Comparison of ENCODE assay signal across 23 cellular contexts in the genomic region with DNA sequence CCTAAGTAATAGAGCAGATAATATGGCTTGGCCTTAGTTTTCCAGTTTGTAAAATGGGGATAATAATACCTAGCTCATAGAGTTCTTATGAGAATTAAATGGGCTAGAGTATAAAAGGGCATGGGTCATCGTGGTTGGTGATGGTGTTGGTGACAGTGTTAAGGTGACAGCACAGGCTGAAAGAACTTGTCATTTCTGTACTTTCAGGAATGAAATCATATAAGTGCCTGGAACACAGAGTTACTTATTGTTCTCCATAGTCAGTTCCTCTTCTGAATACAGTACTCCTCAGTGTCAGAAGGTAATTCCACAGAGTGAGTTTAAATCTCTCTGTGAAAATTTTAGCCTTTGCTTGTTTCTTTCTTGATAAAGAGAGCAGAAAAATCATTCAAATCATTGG. TPM values are rescaled to one million over a fixed set of nuclear protein-coding genes. Genes with fewer than 3 reads are reported as not detected.
DNase-seq lines count a peak whose midpoint lies in the region; ATAC-seq, FAIRE-seq and TF ChIP-seq lines count a peak whose summit lies in the region.
"Had no signal": no experiment of that assay in that cellular context is flagged by ENCODE, and none has a peak within 500 bp of the region (broad histone marks: within the 10 kb centered on the region; RNA-seq: fewer than 3 reads in every experiment).

No MANE protein-coding gene starts in this region.

- H3K36me3 Mint-ChIP-seq in activated CD8-positive, alpha-beta T cell treated with anti-CD3 and anti-CD28 coated beads for 36 hours (ENCODE audit: low read depth) = no peaks in the 10 kb centered on the region
- H3K36me3 Mint-ChIP-seq in activated CD8-positive, alpha-beta T cell treated with anti-CD3 and anti-CD28 coated beads, Interleukin-2, amount 10 ng/mL, durations not matched to agents 7 days and 5 days (ENCODE audit: low read depth) = no peaks in the 10 kb centered on the region
- no peaks in the 10 kb centered on the region for H3K36me3 Mint-ChIP-seq in mesothelial cell of epicardium

- SMC1A ChIA-PET in GM12878 (lab: Charles Lee; ENCODE audit: uncharacterized antibody, unreplicated experiment) = no interaction called here

- H4K20me1 ChIP-seq in GM12878 (ENCODE audit: control insufficient read depth, insufficient read depth) = no peaks in the 10 kb centered on the region

- no peak overlapping the region for H3K9ac ChIP-seq in GM12878 (ENCODE audit: control insufficient read depth, insufficient read depth, low read length)

- peak in 1 of 2 experiments; percentile 51; a peak in 1 of 4 replicates for TF ChIP-seq EP300 in GM12878 (IDR thresholded peaks at IDR 0.05; ENCODE audit: borderline replicate concordance in 1 of 2, control insufficient read depth in 1 of 2, low read depth in 2 of 2, low read length in 2 of 2)

- no peak overlapping the region for H3K4me3 ChIP-seq in GM12878
- H3K4me3 ChIP-seq: GM23338, hepatocyte, ovary, right lobe of liver had no signal

- no peak for TF ChIP-seq CTCF in activated CD8-positive, alpha-beta T cell treated with anti-CD3 and anti-CD28 coated beads for 36 hours (IDR thresholded peaks at IDR 0.05)
- TF ChIP-seq CTCF in GM12878 (IDR thresholded peaks at IDR 0.05 in 2 of 3, conservative IDR thresholded peaks at IDR 0.05 in 1 of 3; ENCODE audit: control insufficient read depth in 2 of 3, extremely low read depth in 1 of 3, insufficient read depth in 1 of 3, low read depth in 3 of 3, low read length in 3 of 3) (no peak), GM20000 (IDR thresholded peaks at IDR 0.05; ENCODE audit: extremely low read depth, missing control alignments) (no peak), mesothelial cell of epicardium (IDR thresholded peaks at IDR 0.05; ENCODE audit: unreplicated experiment) (no peak), GM10266 (IDR thresholded peaks at IDR 0.05; ENCODE audit: control insufficient read depth, insufficient read depth, low read depth, missing control alignments) (no peak)

- H3K27ac Mint-ChIP-seq in activated CD8-positive, alpha-beta T cell treated with anti-CD3 and anti-CD28 coated beads for 36 hours = no peak overlapping the region
- no peak overlapping the region for H3K27ac Mint-ChIP-seq in activated CD8-positive, alpha-beta T cell treated with anti-CD3 and anti-CD28 coated beads, Interleukin-2, amount 10 ng/mL, durations not matched to agents 7 days and 5 days
- no peak overlapping the region for H3K27ac Mint-ChIP-seq in mesothelial cell of epicardium
- H3K27ac Mint-ChIP-seq: activated naive CD4-positive, alpha-beta T cell treated with anti-CD3 and anti-CD28 coated beads, Interleukin-2, amount 50 U/mL, for 24 hours; GM23338; naive thymus-derived CD4-positive, alpha-beta T cell; T-helper 1 cell treated with Interleukin-12 subunit alpha and Interleukin-12 subunit beta and Interleukin-4 antibody, amounts not matched to agents 30 μg/mL and 1 μg/mL, for 36 hours; WTC11 had no signal

- CTCF ChIA-PET in activated CD8-positive, alpha-beta T cell treated with anti-CD3 and anti-CD28 coated beads for 36 hours (lab: Charles Lee) = interaction anchor here (1.2 kb wide), 1 partner anchor 11 kb away, joined by 3 read pairs; no protein-coding TSS in a partner anchor
- CTCF ChIA-PET in activated CD8-positive, alpha-beta T cell treated with anti-CD3 and anti-CD28 coated beads, Interleukin-2, amount 10 ng/mL, durations not matched to agents 7 days and 5 days (lab: Charles Lee) = no interaction called here
- CTCF ChIA-PET in GM12878 (lab: Yijun Ruan, JAX) = interaction anchor here (1.3 kb wide), 1 partner anchor 10 kb away, joined by 3 read pairs; no protein-coding TSS in a partner anchor

- no peak overlapping the region for H3K4me3 Mint-ChIP-seq in activated CD8-positive, alpha-beta T cell treated with anti-CD3 and anti-CD28 coated beads for 36 hours
- no peak overlapping the region for H3K4me3 Mint-ChIP-seq in activated CD8-positive, alpha-beta T cell treated with anti-CD3 and anti-CD28 coated beads, Interleukin-2, amount 10 ng/mL, durations not matched to agents 7 days and 5 days
- H3K4me3 Mint-ChIP-seq in mesothelial cell of epicardium = no peak overlapping the region
- H3K4me3 Mint-ChIP-seq: activated naive CD4-positive, alpha-beta T cell treated with anti-CD3 and anti-CD28 coated beads, Interleukin-2, amount 50 U/mL, for 24 hours; GM23338; naive thymus-derived CD4-positive, alpha-beta T cell; T-helper 1 cell treated with Interleukin-12 subunit alpha and Interleukin-12 subunit beta and Interleukin-4 antibody, amounts not matched to agents 30 μg/mL and 1 μg/mL, for 36 hours; WTC11 had no signal

- TF ChIP-seq RAD21 in GM12878 (IDR thresholded peaks at IDR 0.05; ENCODE audit: insufficient read depth, low read depth, low read length) = no peak

- peaks cover 9% of the 10 kb centered on the region for H3K4me1 Mint-ChIP-seq in activated CD8-positive, alpha-beta T cell treated with anti-CD3 and anti-CD28 coated beads for 36 hours (ENCODE audit: low read depth)
- no peaks in the 10 kb centered on the region for H3K4me1 Mint-ChIP-seq in activated CD8-positive, alpha-beta T cell treated with anti-CD3 and anti-CD28 coated beads, Interleukin-2, amount 10 ng/mL, durations not matched to agents 7 days and 5 days (ENCODE audit: low read depth)
- H3K4me1 Mint-ChIP-seq in mesothelial cell of epicardium = no peaks in the 10 kb centered on the region
- H3K4me1 Mint-ChIP-seq: activated naive CD4-positive, alpha-beta T cell treated with anti-CD3 and anti-CD28 coated beads, Interleukin-2, amount 50 U/mL, for 24 hours had no signal

- no peak overlapping the region for H3K27ac ChIP-seq in GM12878 (ENCODE audit: control insufficient read depth, insufficient read depth)
- H3K27ac ChIP-seq: C4-2B, hepatocyte, ovary, right lobe of liver had no signal

- intact Hi-C loops in activated CD8-positive, alpha-beta T cell treated with anti-CD3 and anti-CD28 coated beads for 36 hours (cut with micrococcal nuclease) = no loop called here
- intact Hi-C loops in GM12878 (cut with micrococcal nuclease; ENCODE audit: unreplicated experiment) = no loop called here

- no TSS peak for BruUV-seq in GM12878 (replicated peaks; lab: Mats Ljungman, UMichigan)

- H3K27me3 ChIP-seq in GM12878 (replicated peaks in 1 of 2; ENCODE audit: control insufficient read depth in 2 of 2, insufficient read depth in 2 of 2, low read length in 1 of 2) = no peaks in the 10 kb centered on the region; a peak in 1 of 4 replicates
- H3K27me3 ChIP-seq: hepatocyte, ovary, right lobe of liver had no signal

- H3K9me3 ChIP-seq in GM12878 (replicated peaks; ENCODE audit: control insufficient read depth, insufficient read depth, low read length) = peaks cover 2% of the 10 kb centered on the region; the same call in 2 of the 3 replicates
- H3K9me3 ChIP-seq: ovary had no signal

- RAD21 ChIA-PET in GM12878 (lab: Charles Lee; ENCODE audit: unreplicated experiment) = no interaction called here

- no peaks in the 10 kb centered on the region for H3K27me3 Mint-ChIP-seq in activated CD8-positive, alpha-beta T cell treated with anti-CD3 and anti-CD28 coated beads for 36 hours
- H3K27me3 Mint-ChIP-seq in activated CD8-positive, alpha-beta T cell treated with anti-CD3 and anti-CD28 coated beads, Interleukin-2, amount 10 ng/mL, durations not matched to agents 7 days and 5 days (ENCODE audit: low read depth) = no peaks in the 10 kb centered on the region
- H3K27me3 Mint-ChIP-seq in mesothelial cell of epicardium (ENCODE audit: low read depth) = no peaks in the 10 kb centered on the region
- H3K27me3 Mint-ChIP-seq: activated naive CD4-positive, alpha-beta T cell treated with anti-CD3 and anti-CD28 coated beads, Interleukin-2, amount 50 U/mL, for 24 hours had no signal

- peaks cover 8% of the 10 kb centered on the region for H3K9me3 Mint-ChIP-seq in activated CD8-positive, alpha-beta T cell treated with anti-CD3 and anti-CD28 coated beads for 36 hours
- no peaks in the 10 kb centered on the region for H3K9me3 Mint-ChIP-seq in activated CD8-positive, alpha-beta T cell treated with anti-CD3 and anti-CD28 coated beads, Interleukin-2, amount 10 ng/mL, durations not matched to agents 7 days and 5 days (ENCODE audit: insufficient read depth)
- H3K9me3 Mint-ChIP-seq in mesothelial cell of epicardium = peaks cover 13% of the 10 kb centered on the region

- H3K79me2 ChIP-seq in GM12878 (ENCODE audit: control insufficient read depth, insufficient read depth, low read length) = no peaks in the 10 kb centered on the region
- H3K79me2 ChIP-seq: hepatocyte had no signal

- no peak for TF ChIP-seq POLR2A in GM12878 (IDR thresholded peaks at IDR 0.05; ENCODE audit: low read depth, low read length)

- in situ Hi-C loops in GM12878 (cut with MboI) = no loop called here

- H3K36me3 ChIP-seq in GM12878 (ENCODE audit: control insufficient read depth in 2 of 2, insufficient read depth in 2 of 2, low read length in 1 of 2) = no peaks in the 10 kb centered on the region
- H3K36me3 ChIP-seq: ovary, right lobe of liver had no signal

- H3K4me2 ChIP-seq in GM12878 (ENCODE audit: control insufficient read depth, insufficient read depth) = no peak overlapping the region
- H3K4me2 ChIP-seq: GM23338, hepatocyte had no signal

- 4% methylated on average over 1 of the region's 1 CpG for WGBS in GM12878 (ENCODE audit: insufficient coverage, insufficient replicate concordance, low lambda C conversion rate, missing lambda C conversion rate)

- peak; percentile 72 for ATAC-seq in activated CD8-positive, alpha-beta T cell treated with anti-CD3 and anti-CD28 coated beads for 36 hours
- ATAC-seq in activated CD8-positive, alpha-beta T cell treated with anti-CD3 and anti-CD28 coated beads, Interleukin-2, amount 10 ng/mL, durations not matched to agents 7 days and 5 days = no peak
- ATAC-seq in GM19351 (IDR thresholded peaks at IDR 0.05; ENCODE audit: unreplicated experiment) = peak; percentile 89
- ATAC-seq in HG03060 (IDR thresholded peaks at IDR 0.05; ENCODE audit: low read depth, unreplicated experiment) = peak; percentile 58
- peak; percentile 77 for ATAC-seq in GM12878
- ATAC-seq: GM23338; naive thymus-derived CD4-positive, alpha-beta T cell; right lobe of liver; WTC11 had no signal

- peak; percentile 52 for DNase-seq in activated CD8-positive, alpha-beta T cell treated with anti-CD3 and anti-CD28 coated beads for 36 hours
- no peak for DNase-seq in activated CD8-positive, alpha-beta T cell treated with anti-CD3 and anti-CD28 coated beads, Interleukin-2, amount 10 ng/mL, durations not matched to agents 7 days and 5 days
- no peak for DNase-seq in GM12878 (ENCODE audit: low read depth, low spot score)
- no peak for DNase-seq in GM20000 (ENCODE audit: low spot score)
- DNase-seq in mesothelial cell of epicardium (ENCODE audit: low spot score in 2 of 2, unreplicated experiment in 2 of 2) = no peak
- DNase-seq in GM10266 (ENCODE audit: extremely low spot score) = no peak
- DNase-seq: ACHN; activated CD8-positive, alpha-beta memory T cell treated with anti-CD3 and anti-CD28 coated beads, Interleukin-2, amount 50 U/mL, for 4 hours; DMS53; naive thymus-derived CD4-positive, alpha-beta T cell; NCI-H69; ovary; right lobe of liver; SHP77 had no signal

- H3K4me1 ChIP-seq in GM12878 (ENCODE audit: control insufficient read depth, insufficient read depth, low read length) = no peaks in the 10 kb centered on the region
- H3K4me1 ChIP-seq: right lobe of liver had no signal

- no peak overlapping the region for H2AFZ ChIP-seq in GM12878 (ENCODE audit: control insufficient read depth, low read depth, low read length)
- H2AFZ ChIP-seq: GM23338, hepatocyte had no signal

- POLR2A ChIA-PET in activated CD8-positive, alpha-beta T cell treated with anti-CD3 and anti-CD28 coated beads for 36 hours (lab: Charles Lee) = no interaction called here
- POLR2A ChIA-PET in activated CD8-positive, alpha-beta T cell treated with anti-CD3 and anti-CD28 coated beads, Interleukin-2, amount 10 ng/mL, durations not matched to agents 7 days and 5 days (lab: Charles Lee) = no interaction called here
- POLR2A ChIA-PET in GM12878 (lab: Charles Lee) = no interaction called here

- no peak for FAIRE-seq in GM12878 (lab: Jason Lieb, UNC)
- FAIRE-seq: keratinocyte had no signal

RNA-seq across cellular contexts. Expression of a gene that starts 42.4 kb away (rescaled TPM):
- 10 to 100 TPM; 10.2 to 11.1 TPM for total RNA-seq in activated CD8-positive, alpha-beta T cell treated with anti-CD3 and anti-CD28 coated beads for 36 hours
- 1 to 10 TPM; 4.4 to 6.5 TPM for total RNA-seq in activated CD8-positive, alpha-beta T cell treated with anti-CD3 and anti-CD28 coated beads, Interleukin-2, amount 10 ng/mL, durations not matched to agents 7 days and 5 days
- total RNA-seq in GM12878 (2013; cell fraction: nucleolus; rRNA removed) = 1.2 and 1.3 TPM in 2 replicates
- total RNA-seq in GM12878 (2014; rRNA removed) = 0.16 and 0.23 TPM in 2 replicates
- total RNA-seq in GM12878 (2014; rRNA removed; fragmentation: Illumina TruSeq; extraction: Trizol) = 0.23 and 0.27 TPM in 2 replicates
- total RNA-seq in GM12878 (2021) = 0.37 and 0.49 TPM in 2 replicates
- polyA plus RNA-seq in GM12878 (2011; ENCODE audit: low read depth) = 0.13 TPM
- polyA plus RNA-seq in GM12878 (2011; rRNA removed) = 0.23 and 0.45 TPM in 2 replicates
- polyA plus RNA-seq in GM12878 (2011; cell fraction: cytosol; rRNA removed) = 0.10 and 0.13 TPM in 2 replicates
- 0.19 and 0.33 TPM in 2 replicates for polyA plus RNA-seq in GM12878 (2011; cell fraction: nucleus; rRNA removed)
- 0.28 and 0.30 TPM in 2 replicates for polyA plus RNA-seq in GM12878 (2012)
- polyA plus RNA-seq in GM12878 (2014; fragmentation: Illumina TruSeq; extraction: Trizol) = 0.31 and 0.48 TPM in 2 replicates
- under 1 TPM; 0.08 to 0.15 TPM for polyA plus RNA-seq in GM12878 (2014; fragmentation: Nextera tagmentation; extraction: Ambion mirVana)
- 0.20 and 0.22 TPM in 2 replicates for polyA plus RNA-seq in GM12878 (2014; rRNA removed)
- polyA plus RNA-seq in GM12878 (2016; fragmentation: Nextera tagmentation; extraction: Ambion mirVana) = under 1 TPM; 0.25 to 0.36 TPM
- polyA minus RNA-seq in GM12878 (2011; rRNA and poly(A)+ RNA removed) = 0.15 TPM in 2 replicates
- polyA minus RNA-seq in GM12878 (2011; cell fraction: cytosol; rRNA and poly(A)+ RNA removed) = not detected in 2 replicates
- 0.10 and 0.12 TPM in 2 replicates for polyA minus RNA-seq in GM12878 (2011; cell fraction: nucleus; rRNA and poly(A)+ RNA removed)
- 1.3 to 2.3 TPM (median 1.3 TPM) in 3 replicates for total RNA-seq in mesothelial cell of epicardium
